14 cellular contexts compared by ENCODE assay signal in the genomic region with DNA sequence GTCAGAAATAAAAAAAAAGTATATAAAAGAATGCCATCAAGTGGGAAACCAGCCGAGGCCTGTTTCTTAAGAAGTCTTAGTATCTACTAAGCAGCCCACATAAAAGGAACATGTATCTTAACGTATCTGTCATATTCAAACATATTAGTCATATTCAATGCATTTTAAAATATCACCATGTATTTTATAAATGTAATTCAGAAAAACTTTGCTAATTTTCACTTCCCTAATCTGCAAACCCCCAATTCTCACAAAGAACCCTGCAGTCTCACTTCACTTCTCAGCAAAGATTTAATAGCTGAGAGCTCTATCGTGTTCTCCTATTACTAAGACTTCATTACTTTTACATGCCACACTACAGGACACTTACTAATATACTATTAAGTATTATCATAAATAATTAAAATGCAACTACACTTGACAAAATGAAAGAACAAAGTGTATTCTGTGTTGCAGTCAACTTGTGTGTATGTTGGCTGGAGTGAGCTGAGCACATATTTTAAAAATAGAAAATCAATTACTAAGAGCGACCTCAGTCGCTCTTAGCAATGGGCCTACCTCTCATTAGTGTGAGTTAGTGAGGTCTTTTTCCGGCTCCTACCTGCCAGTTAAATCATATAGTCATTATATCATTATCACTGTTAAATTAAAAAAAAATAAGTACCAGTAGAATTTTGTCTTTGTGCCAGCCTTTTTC.
DNase-seq lines count a peak whose midpoint lies in the region; ATAC-seq lines count a peak whose summit lies in the region.
"Had no signal": no experiment of that assay in that cellular context is flagged by ENCODE, and none has a peak within 500 bp of the region (broad histone marks: within the 10 kb centered on the region; RNA-seq: fewer than 3 reads in every experiment).

No MANE protein-coding gene starts in this region.

- H3K9me3 ChIP-seq in T-helper 17 cell (ENCODE audit: control insufficient read depth, low read length, poor library complexity, severe bottlenecking) = no peaks in the 10 kb centered on the region
- H3K9me3 ChIP-seq: Caco-2 had no signal

- ATAC-seq in GM18870 (IDR thresholded peaks at IDR 0.05; ENCODE audit: unreplicated experiment) (peak; percentile 87), GM21717 (IDR thresholded peaks at IDR 0.05; ENCODE audit: unreplicated experiment) (peak; percentile 90), HG03196 (IDR thresholded peaks at IDR 0.05; ENCODE audit: unreplicated experiment) (peak; percentile 76), T-helper 17 cell (no peak)
- ATAC-seq: natural killer cell treated with Interleukin-12 subunit alpha and Interleukin-12 subunit beta and Interleukin-15 and Interleukin-18, amount 100 ng/mL, for 72 hours had no signal

- no peak overlapping the region for H3K4me3 Mint-ChIP-seq in T-helper 17 cell
- H3K4me3 Mint-ChIP-seq: natural killer cell treated with Interleukin-12 subunit alpha and Interleukin-12 subunit beta and Interleukin-15 and Interleukin-18, amount 100 ng/mL, for 72 hours; stimulated activated naive CD8-positive, alpha-beta T cell treated with anti-CD3 and anti-CD28 coated beads, Interleukin-15, Interleukin-2, amounts not matched to agents 100 ng/mL and 50 ng/mL, for 24 hours had no signal

- no peak overlapping the region for H3K27ac Mint-ChIP-seq in T-helper 17 cell
- H3K27ac Mint-ChIP-seq: natural killer cell treated with Interleukin-12 subunit alpha and Interleukin-12 subunit beta and Interleukin-15 and Interleukin-18, amount 100 ng/mL, for 72 hours; stimulated activated naive CD8-positive, alpha-beta T cell treated with anti-CD3 and anti-CD28 coated beads, Interleukin-15, Interleukin-2, amounts not matched to agents 100 ng/mL and 50 ng/mL, for 24 hours had no signal

- no peaks in the 10 kb centered on the region for H3K4me1 Mint-ChIP-seq in T-helper 17 cell

- no peaks in the 10 kb centered on the region for H3K36me3 Mint-ChIP-seq in T-helper 17 cell (ENCODE audit: low read depth)
- H3K36me3 Mint-ChIP-seq: natural killer cell treated with Interleukin-12 subunit alpha and Interleukin-12 subunit beta and Interleukin-15 and Interleukin-18, amount 100 ng/mL, for 72 hours had no signal

- DNase-seq in germinal center (ENCODE audit: low spot score) (peak; percentile 34), T-helper 17 cell (no peak), H7 (no peak), NCI-H1930 (lab: John Stamatoyannopoulos, UW) (no peak), kidney glomerular epithelial cell (lab: John Stamatoyannopoulos, UW) (no peak)
- DNase-seq: activated CD8-positive, alpha-beta memory T cell treated with anti-CD3 and anti-CD28 coated beads, Interleukin-2, amount 50 U/mL, for 48 hours; brain microvascular endothelial cell; Caco-2; NCI-H446 treated with DMSO at 0.1 percent for 48 hours had no signal

- no peaks in the 10 kb centered on the region for H3K36me3 ChIP-seq in H7 (replicated peaks; ENCODE audit: control insufficient read depth, insufficient read depth, low read length)
- H3K36me3 ChIP-seq: brain microvascular endothelial cell had no signal

- no peak overlapping the region for H3K4me3 ChIP-seq in H7 (ENCODE audit: insufficient read depth, low read depth, low read length)

- peaks cover 14% of the 10 kb centered on the region for H3K27me3 Mint-ChIP-seq in T-helper 17 cell

- no peaks in the 10 kb centered on the region for H3K27me3 ChIP-seq in H7 (ENCODE audit: control insufficient read depth, insufficient read depth, low read length)
- H3K27me3 ChIP-seq: brain microvascular endothelial cell had no signal
